13 cellular contexts compared by ENCODE assay signal in genomic region chr3:94225176-94225742, GRCh38.
A peak's percentile ranks its signal among the peaks of the same experiment; 100 is the strongest.
DNase-seq lines count a peak whose midpoint lies in the region; TF ChIP-seq lines count a peak whose summit lies in the region.
"Had no signal": no experiment of that assay in that cellular context is flagged by ENCODE, and none has a peak within 500 bp of the region (broad histone marks: within the 10 kb centered on the region; RNA-seq: fewer than 3 reads in every experiment).

No MANE protein-coding gene starts in this region.

- H3K9me3 ChIP-seq in adrenal gland (replicated peaks in 1 of 3): no peaks in the 10 kb centered on the region
- no peaks in the 10 kb centered on the region for H3K9me3 ChIP-seq in prostate gland
- H3K9me3 ChIP-seq: left ventricle myocardium inferior, vagina had no signal

- intact Hi-C loops in adrenal gland (cut with DNase I): no loop called here
- intact Hi-C loops in prostate gland (cut with DNase I): no loop called here

- H3K27me3 ChIP-seq in adrenal gland: peaks cover 3% of the 10 kb centered on the region
- H3K27me3 ChIP-seq in prostate gland (replicated peaks; ENCODE audit: insufficient read depth): no peaks in the 10 kb centered on the region
- H3K27me3 ChIP-seq: vagina had no signal

- H3K4me1 ChIP-seq in adrenal gland (replicated peaks in 1 of 2) (no peaks in the 10 kb centered on the region), prostate gland (replicated peaks) (no peaks in the 10 kb centered on the region)
- H3K4me1 ChIP-seq: left ventricle myocardium inferior had no signal

- H3K27ac ChIP-seq in adrenal gland (no peak overlapping the region), prostate gland (no peak overlapping the region)
- H3K27ac ChIP-seq: left ventricle myocardium inferior, vagina had no signal

- H3K36me3 ChIP-seq in adrenal gland (replicated peaks in 1 of 2) (no peaks in the 10 kb centered on the region), prostate gland (no peaks in the 10 kb centered on the region)
- H3K36me3 ChIP-seq: left ventricle myocardium inferior, vagina had no signal

- H3K4me3 ChIP-seq in choroid plexus epithelial cell (ENCODE audit: low read depth, low read length): no peak overlapping the region
- H3K4me3 ChIP-seq in adrenal gland: no peak overlapping the region
- no peak overlapping the region for H3K4me3 ChIP-seq in prostate gland
- H3K4me3 ChIP-seq: left ventricle myocardium inferior, vagina had no signal

- DNase-seq in Ammon's horn (ENCODE audit: low spot score): peak; percentile 52
- DNase-seq in M059J (ENCODE audit: low read depth): peak; percentile 65
- DNase-seq in choroid plexus epithelial cell (ENCODE audit: low read depth): peak; percentile 23
- peak; percentile 18 for DNase-seq in myocyte (ENCODE audit: low read depth)
- no peak for DNase-seq in NCI-H526 (lab: John Stamatoyannopoulos, UW)
- no peak for DNase-seq in adrenal gland
- no peak for DNase-seq in prostate gland (ENCODE audit: low spot score)
- DNase-seq in NCI-H1417 treated with DMSO at 0.1 percent for 48 hours (lab: John Stamatoyannopoulos, UW): no peak
- DNase-seq: left ventricle myocardium inferior, NCI-H146, NCI-H510A treated with DMSO at 0.1 percent for 48 hours, RPMI8226 had no signal

- no peak for TF ChIP-seq POLR2A in adrenal gland (IDR thresholded peaks at IDR 0.05)
- no peak for TF ChIP-seq POLR2A in prostate gland (IDR thresholded peaks at IDR 0.05)

- 57 to 65% (median 60%) methylated on average over 3 of the region's 3 CpGs for WGBS in adrenal gland, 4 donors
- 12% methylated on average over 3 of the region's 3 CpGs for WGBS in prostate gland

- TF ChIP-seq CTCF in choroid plexus epithelial cell (conservative IDR thresholded peaks at IDR 0.05; ENCODE audit: low read depth, low read length) (no peak), adrenal gland (IDR thresholded peaks at IDR 0.05) (no peak), prostate gland (IDR thresholded peaks at IDR 0.05) (no peak)

Comparison
In these comparisons a context has a peak if more than half of its experiments do, and no peak if none do; other contexts are left out.
1. DNase-seq: peak in Ammon's horn (single experiment), M059J (single experiment), choroid plexus epithelial cell (single experiment) and myocyte (single experiment); none in NCI-H526 (0 of 2), adrenal gland (0 of 7), prostate gland (single experiment) and NCI-H1417 treated with DMSO at 0.1 percent for 48 hours (single experiment).